ENCODE assay signal across 1 cellular context in the genomic region with DNA sequence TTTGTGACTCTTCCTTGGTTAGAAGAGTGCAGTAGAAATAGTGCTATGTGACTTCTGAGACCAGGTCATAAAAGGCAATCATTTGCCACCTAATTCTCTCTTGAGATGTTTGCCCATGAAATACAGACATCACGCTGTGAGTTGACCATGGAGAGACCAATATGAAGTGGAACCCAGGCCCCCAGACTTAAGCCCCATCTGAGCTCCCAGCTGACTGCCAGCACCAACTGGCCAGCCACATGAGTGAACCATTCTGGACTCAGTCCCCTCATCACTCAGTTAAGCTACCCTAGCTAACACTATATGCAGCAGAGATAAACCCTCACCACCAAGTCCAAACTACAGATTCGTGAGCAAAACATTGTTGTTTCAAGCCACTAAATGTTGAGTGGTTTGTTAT.
TF ChIP-seq lines count a peak whose summit lies in the region.

No MANE protein-coding gene starts in this region.

TF ChIP-seq in GM23338, 12 proteins besides CTCF, POLR2A, EP300 and RAD21 (continued from another document):
- TF ChIP-seq, protein P1, sequence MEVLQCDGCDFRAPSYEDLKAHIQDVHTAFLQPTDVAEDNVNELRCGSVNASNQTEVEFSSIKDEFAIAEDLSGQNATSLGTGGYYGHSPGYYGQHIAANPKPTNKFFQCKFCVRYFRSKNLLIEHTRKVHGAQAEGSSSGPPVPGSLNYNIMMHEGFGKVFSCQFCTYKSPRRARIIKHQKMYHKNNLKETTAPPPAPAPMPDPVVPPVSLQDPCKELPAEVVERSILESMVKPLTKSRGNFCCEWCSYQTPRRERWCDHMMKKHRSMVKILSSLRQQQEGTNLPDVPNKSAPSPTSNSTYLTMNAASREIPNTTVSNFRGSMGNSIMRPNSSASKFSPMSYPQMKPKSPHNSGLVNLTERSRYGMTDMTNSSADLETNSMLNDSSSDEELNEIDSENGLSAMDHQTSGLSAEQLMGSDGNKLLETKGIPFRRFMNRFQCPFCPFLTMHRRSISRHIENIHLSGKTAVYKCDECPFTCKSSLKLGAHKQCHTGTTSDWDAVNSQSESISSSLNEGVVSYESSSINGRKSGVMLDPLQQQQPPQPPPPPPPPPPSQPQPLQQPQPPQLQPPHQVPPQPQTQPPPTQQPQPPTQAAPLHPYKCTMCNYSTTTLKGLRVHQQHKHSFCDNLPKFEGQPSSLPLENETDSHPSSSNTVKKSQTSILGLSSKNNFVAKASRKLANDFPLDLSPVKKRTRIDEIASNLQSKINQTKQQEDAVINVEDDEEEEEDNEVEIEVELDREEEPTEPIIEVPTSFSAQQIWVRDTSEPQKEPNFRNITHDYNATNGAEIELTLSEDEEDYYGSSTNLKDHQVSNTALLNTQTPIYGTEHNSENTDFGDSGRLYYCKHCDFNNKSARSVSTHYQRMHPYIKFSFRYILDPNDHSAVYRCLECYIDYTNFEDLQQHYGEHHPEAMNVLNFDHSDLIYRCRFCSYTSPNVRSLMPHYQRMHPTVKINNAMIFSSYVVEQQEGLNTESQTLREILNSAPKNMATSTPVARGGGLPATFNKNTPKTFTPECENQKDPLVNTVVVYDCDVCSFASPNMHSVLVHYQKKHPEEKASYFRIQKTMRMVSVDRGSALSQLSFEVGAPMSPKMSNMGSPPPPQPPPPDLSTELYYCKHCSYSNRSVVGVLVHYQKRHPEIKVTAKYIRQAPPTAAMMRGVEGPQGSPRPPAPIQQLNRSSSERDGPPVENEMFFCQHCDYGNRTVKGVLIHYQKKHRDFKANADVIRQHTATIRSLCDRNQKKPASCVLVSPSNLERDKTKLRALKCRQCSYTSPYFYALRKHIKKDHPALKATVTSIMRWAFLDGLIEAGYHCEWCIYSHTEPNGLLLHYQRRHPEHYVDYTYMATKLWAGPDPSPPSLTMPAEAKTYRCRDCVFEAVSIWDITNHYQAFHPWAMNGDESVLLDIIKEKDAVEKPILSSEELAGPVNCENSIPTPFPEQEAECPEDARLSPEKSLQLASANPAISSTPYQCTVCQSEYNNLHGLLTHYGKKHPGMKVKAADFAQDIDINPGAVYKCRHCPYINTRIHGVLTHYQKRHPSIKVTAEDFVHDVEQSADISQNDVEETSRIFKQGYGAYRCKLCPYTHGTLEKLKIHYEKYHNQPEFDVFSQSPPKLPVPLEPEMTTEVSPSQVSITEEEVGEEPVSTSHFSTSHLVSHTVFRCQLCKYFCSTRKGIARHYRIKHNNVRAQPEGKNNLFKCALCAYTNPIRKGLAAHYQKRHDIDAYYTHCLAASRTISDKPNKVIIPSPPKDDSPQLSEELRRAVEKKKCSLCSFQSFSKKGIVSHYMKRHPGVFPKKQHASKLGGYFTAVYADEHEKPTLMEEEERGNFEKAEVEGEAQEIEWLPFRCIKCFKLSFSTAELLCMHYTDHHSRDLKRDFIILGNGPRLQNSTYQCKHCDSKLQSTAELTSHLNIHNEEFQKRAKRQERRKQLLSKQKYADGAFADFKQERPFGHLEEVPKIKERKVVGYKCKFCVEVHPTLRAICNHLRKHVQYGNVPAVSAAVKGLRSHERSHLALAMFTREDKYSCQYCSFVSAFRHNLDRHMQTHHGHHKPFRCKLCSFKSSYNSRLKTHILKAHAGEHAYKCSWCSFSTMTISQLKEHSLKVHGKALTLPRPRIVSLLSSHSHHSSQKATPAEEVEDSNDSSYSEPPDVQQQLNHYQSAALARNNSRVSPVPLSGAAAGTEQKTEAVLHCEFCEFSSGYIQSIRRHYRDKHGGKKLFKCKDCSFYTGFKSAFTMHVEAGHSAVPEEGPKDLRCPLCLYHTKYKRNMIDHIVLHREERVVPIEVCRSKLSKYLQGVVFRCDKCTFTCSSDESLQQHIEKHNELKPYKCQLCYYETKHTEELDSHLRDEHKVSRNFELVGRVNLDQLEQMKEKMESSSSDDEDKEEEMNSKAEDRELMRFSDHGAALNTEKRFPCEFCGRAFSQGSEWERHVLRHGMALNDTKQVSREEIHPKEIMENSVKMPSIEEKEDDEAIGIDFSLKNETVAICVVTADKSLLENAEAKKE (CRISPR knock-in tag; IDR thresholded peaks at IDR 0.05): no peak
- TF ChIP-seq NANOG (IDR thresholded peaks at IDR 0.05; ENCODE audit: borderline replicate concordance) (no peak), EZH2phosphoT487 (IDR thresholded peaks at IDR 0.05; ENCODE audit: unreplicated experiment) (no peak), REST (IDR thresholded peaks at IDR 0.05; ENCODE audit: unreplicated experiment) (no peak), ZNF331 (CRISPR knock-in tag; IDR thresholded peaks at IDR 0.05; ENCODE audit: low read depth) (no peak), ETS1 (IDR thresholded peaks at IDR 0.05) (no peak), JUNB (IDR thresholded peaks at IDR 0.05; ENCODE audit: unreplicated experiment) (no peak), POLR2AphosphoS5 (IDR thresholded peaks at IDR 0.05; ENCODE audit: low read depth) (no peak)
